39 cellular contexts compared by ENCODE assay signal in genomic region chr22:22150457-22150856, GRCh38.
"Had no signal": no experiment of that assay in that cellular context is flagged by ENCODE, and none has a peak within 500 bp of the region (broad histone marks: within the 10 kb centered on the region; RNA-seq: fewer than 3 reads in every experiment).

No MANE protein-coding gene starts in this region.

- H3K4me1 Mint-ChIP-seq: activated naive CD4-positive, alpha-beta T cell treated with anti-CD3 and anti-CD28 coated beads, Interleukin-2, amount 10 ng/mL, durations not matched to agents 7 days and 5 days; activated naive CD4-positive, alpha-beta T cell treated with anti-CD3 and anti-CD28 coated beads, Interleukin-2, amount 50 U/mL, for 24 hours; activated naive CD8-positive, alpha-beta T cell treated with anti-CD3 and anti-CD28 coated beads for 36 hours; activated naive CD8-positive, alpha-beta T cell treated with anti-CD3 and anti-CD28 coated beads, Interleukin-2, amount 10 ng/mL, durations not matched to agents 7 days and 5 days; activated naive CD8-positive, alpha-beta T cell treated with anti-CD3 and anti-CD28 coated beads, Interleukin-2, amount 50 U/mL, for 24 hours; brain; central memory CD8-positive, alpha-beta T cell had no signal

- FAIRE-seq: astrocyte, bronchial epithelial cell had no signal

- ATAC-seq: activated naive CD4-positive, alpha-beta T cell treated with anti-CD3 and anti-CD28 coated beads, Interleukin-2, amount 50 U/mL, for 72 hours; activated naive CD8-positive, alpha-beta T cell treated with anti-CD3 and anti-CD28 coated beads, Interleukin-2, amount 50 U/mL, for 24 hours; activated T-cell treated with anti-CD3 and anti-CD28 coated beads, Interleukin-2, amount 50 U/mL, for 4 hours; activated T-cell treated with anti-CD3 and anti-CD28 coated beads, Interleukin-2, amount 50 U/mL, for 72 hours; body of pancreas had no signal

- DNase-seq: activated effector memory CD4-positive, alpha-beta T cell treated with anti-CD3 and anti-CD28 coated beads, Interleukin-2, amount 50 U/mL, for 16 hours; activated effector memory CD4-positive, alpha-beta T cell treated with Interleukin-2 at 50 U/mL for 16 hours; activated gamma-delta T cell; activated gamma-delta T cell treated with Interleukin-2 at 50 U/mL for 16 hours; activated naive CD4-positive, alpha-beta T cell; activated naive CD4-positive, alpha-beta T cell treated with anti-CD3 and anti-CD28 coated beads for 36 hours; activated naive CD4-positive, alpha-beta T cell treated with anti-CD3 and anti-CD28 coated beads, Interleukin-2, amount 10 ng/mL, durations not matched to agents 7 days and 5 days; activated naive CD4-positive, alpha-beta T cell treated with anti-CD3 and anti-CD28 coated beads, Interleukin-2, amount 50 U/mL, for 16 hours; activated naive CD4-positive, alpha-beta T cell treated with Interleukin-2 at 50 U/mL for 16 hours; activated naive CD8-positive, alpha-beta T cell treated with anti-CD3 and anti-CD28 coated beads for 36 hours; activated naive CD8-positive, alpha-beta T cell treated with anti-CD3 and anti-CD28 coated beads, Interleukin-2, amount 10 ng/mL, durations not matched to agents 7 days and 5 days; activated naive CD8-positive, alpha-beta T cell treated with anti-CD3 and anti-CD28 coated beads, Interleukin-2, amount 50 U/mL, for 24 hours; activated T-cell treated with anti-CD3 and anti-CD28 coated beads, Interleukin-2, amount 50 U/mL, for 1 hour; activated T-cell treated with anti-CD3 and anti-CD28 coated beads, Interleukin-2, amount 50 U/mL, for 24 hours; activated T-cell treated with anti-CD3 and anti-CD28 coated beads, Interleukin-2, amount 50 U/mL, for 4 hours; activated T-cell treated with anti-CD3 and anti-CD28 coated beads, Interleukin-2, amount 50 U/mL, for 48 hours; activated T-cell treated with anti-CD3 and anti-CD28 coated beads, Interleukin-2, amount 50 U/mL, for 72 hours; adrenal gland; amniotic stem cell; amygdala; anterior cingulate cortex; aorta; body of pancreas; brain microvascular endothelial cell; caudate nucleus; central memory CD4-positive, alpha-beta T cell; cerebellar nuclear complex had no signal

- H3K9me3 ChIP-seq: adrenal gland, ascending aorta, body of pancreas, breast epithelium had no signal

- H3K9me3 Mint-ChIP-seq: activated naive CD4-positive, alpha-beta T cell treated with anti-CD3 and anti-CD28 coated beads for 36 hours; activated naive CD4-positive, alpha-beta T cell treated with anti-CD3 and anti-CD28 coated beads, Interleukin-2, amount 10 ng/mL, durations not matched to agents 7 days and 5 days; activated naive CD4-positive, alpha-beta T cell treated with anti-CD3 and anti-CD28 coated beads, Interleukin-2, amount 50 U/mL, for 24 hours; activated naive CD4-positive, alpha-beta T cell treated with anti-CD3 and anti-CD28 coated beads, Interleukin-2, amount 50 U/mL, for 72 hours; activated naive CD8-positive, alpha-beta T cell treated with anti-CD3 and anti-CD28 coated beads for 36 hours; activated naive CD8-positive, alpha-beta T cell treated with anti-CD3 and anti-CD28 coated beads, Interleukin-2, amount 10 ng/mL, durations not matched to agents 7 days and 5 days; activated naive CD8-positive, alpha-beta T cell treated with anti-CD3 and anti-CD28 coated beads, Interleukin-2, amount 50 U/mL, for 24 hours; activated T-cell treated with anti-CD3 and anti-CD28 coated beads, Interleukin-2, amount 50 U/mL, for 24 hours; activated T-cell treated with anti-CD3 and anti-CD28 coated beads, Interleukin-2, amount 50 U/mL, for 4 hours; activated T-cell treated with anti-CD3 and anti-CD28 coated beads, Interleukin-2, amount 50 U/mL, for 72 hours; activated T-helper 1 cell treated with anti-CD3 and anti-CD28 coated beads, Interleukin-12 subunit alpha, Interleukin-12 subunit beta, Interleukin-2, Interleukin-4 antibody, amounts not matched to agents 30 ng/mL and 10 ng/mL and 1 ng/mL, durations not matched to agents 14 hours and 24 hours and 36 hours; activated T-helper 2 cell treated with anti-CD3 and anti-CD28 coated beads, Interferon-gamma antibody, Interleukin-2, Interleukin-4, amounts not matched to agents 10 μg/mL and 5 μg/mL and 100 μg/mL, durations not matched to agents 14 hours and 24 hours and 36 hours; brain; central memory CD8-positive, alpha-beta T cell had no signal

- H3K27ac ChIP-seq: adrenal gland, ascending aorta, body of pancreas, brain microvascular endothelial cell, breast epithelium, cardiac muscle cell had no signal

- H3K36me3 ChIP-seq: adrenal gland, ascending aorta, brain microvascular endothelial cell, breast epithelium, cardiac muscle cell had no signal

- H3K27me3 ChIP-seq: ascending aorta had no signal

- H3K4me1 ChIP-seq: adrenal gland, ascending aorta, body of pancreas, breast epithelium had no signal

- H3K4me3 ChIP-seq: adrenal gland, ascending aorta, body of pancreas, breast epithelium, cardiac muscle cell had no signal

- H3K36me3 Mint-ChIP-seq: activated naive CD4-positive, alpha-beta T cell treated with anti-CD3 and anti-CD28 coated beads, Interleukin-2, amount 10 ng/mL, durations not matched to agents 7 days and 5 days; activated naive CD4-positive, alpha-beta T cell treated with anti-CD3 and anti-CD28 coated beads, Interleukin-2, amount 50 U/mL, for 24 hours; activated naive CD4-positive, alpha-beta T cell treated with anti-CD3 and anti-CD28 coated beads, Interleukin-2, amount 50 U/mL, for 72 hours; activated naive CD8-positive, alpha-beta T cell; activated naive CD8-positive, alpha-beta T cell treated with anti-CD3 and anti-CD28 coated beads for 36 hours; activated naive CD8-positive, alpha-beta T cell treated with anti-CD3 and anti-CD28 coated beads, Interleukin-2, amount 10 ng/mL, durations not matched to agents 7 days and 5 days; brain had no signal

- H3K27ac Mint-ChIP-seq: activated naive CD4-positive, alpha-beta T cell treated with anti-CD3 and anti-CD28 coated beads for 36 hours; activated naive CD4-positive, alpha-beta T cell treated with anti-CD3 and anti-CD28 coated beads, Interleukin-2, amount 10 ng/mL, durations not matched to agents 7 days and 5 days; activated naive CD4-positive, alpha-beta T cell treated with anti-CD3 and anti-CD28 coated beads, Interleukin-2, amount 50 U/mL, for 24 hours; activated naive CD4-positive, alpha-beta T cell treated with anti-CD3 and anti-CD28 coated beads, Interleukin-2, amount 50 U/mL, for 72 hours; activated naive CD8-positive, alpha-beta T cell; activated naive CD8-positive, alpha-beta T cell treated with anti-CD3 and anti-CD28 coated beads for 36 hours; activated naive CD8-positive, alpha-beta T cell treated with anti-CD3 and anti-CD28 coated beads, Interleukin-2, amount 10 ng/mL, durations not matched to agents 7 days and 5 days; activated naive CD8-positive, alpha-beta T cell treated with anti-CD3 and anti-CD28 coated beads, Interleukin-2, amount 50 U/mL, for 24 hours; activated T-cell treated with anti-CD3 and anti-CD28 coated beads, Interleukin-2, amount 50 U/mL, for 24 hours; activated T-cell treated with anti-CD3 and anti-CD28 coated beads, Interleukin-2, amount 50 U/mL, for 72 hours; activated T-helper 1 cell treated with anti-CD3 and anti-CD28 coated beads, Interleukin-12 subunit alpha, Interleukin-12 subunit beta, Interleukin-2, Interleukin-4 antibody, amounts not matched to agents 30 ng/mL and 10 ng/mL and 1 ng/mL, durations not matched to agents 14 hours and 24 hours and 36 hours; activated T-helper 2 cell treated with anti-CD3 and anti-CD28 coated beads, Interferon-gamma antibody, Interleukin-2, Interleukin-4, amounts not matched to agents 10 μg/mL and 5 μg/mL and 100 μg/mL, durations not matched to agents 14 hours and 24 hours and 36 hours; brain had no signal

- H3K4me3 Mint-ChIP-seq: activated naive CD4-positive, alpha-beta T cell treated with anti-CD3 and anti-CD28 coated beads for 36 hours; activated naive CD4-positive, alpha-beta T cell treated with anti-CD3 and anti-CD28 coated beads, Interleukin-2, amount 10 ng/mL, durations not matched to agents 7 days and 5 days; activated naive CD4-positive, alpha-beta T cell treated with anti-CD3 and anti-CD28 coated beads, Interleukin-2, amount 50 U/mL, for 24 hours; activated naive CD8-positive, alpha-beta T cell; activated naive CD8-positive, alpha-beta T cell treated with anti-CD3 and anti-CD28 coated beads for 36 hours; activated naive CD8-positive, alpha-beta T cell treated with anti-CD3 and anti-CD28 coated beads, Interleukin-2, amount 10 ng/mL, durations not matched to agents 7 days and 5 days; activated naive CD8-positive, alpha-beta T cell treated with anti-CD3 and anti-CD28 coated beads, Interleukin-2, amount 50 U/mL, for 24 hours; activated T-cell treated with anti-CD3 and anti-CD28 coated beads, Interleukin-2, amount 50 U/mL, for 24 hours; activated T-cell treated with anti-CD3 and anti-CD28 coated beads, Interleukin-2, amount 50 U/mL, for 4 hours; activated T-cell treated with anti-CD3 and anti-CD28 coated beads, Interleukin-2, amount 50 U/mL, for 72 hours; activated T-helper 1 cell treated with anti-CD3 and anti-CD28 coated beads, Interleukin-12 subunit alpha, Interleukin-12 subunit beta, Interleukin-2, Interleukin-4 antibody, amounts not matched to agents 30 ng/mL and 10 ng/mL and 1 ng/mL, durations not matched to agents 14 hours and 24 hours and 36 hours; brain; central memory CD8-positive, alpha-beta T cell had no signal
